ENCODE assay signal across 1 cellular context in genomic region chr7:540997-541396, GRCh38.
TF ChIP-seq lines count a peak whose summit lies in the region.

No MANE protein-coding gene starts in this region.

TF ChIP-seq in SK-N-SH treated with all-trans-retinoic acid at 6 μM for 48 hours, 23 proteins besides CTCF, POLR2A, EP300 and RAD21 (continued from another document):
- TF ChIP-seq ISL1 (CRISPR knock-in tag; IDR thresholded peaks at IDR 0.05), result no peak
